ENCODE assay signal across 8 cellular contexts in the genomic region with DNA sequence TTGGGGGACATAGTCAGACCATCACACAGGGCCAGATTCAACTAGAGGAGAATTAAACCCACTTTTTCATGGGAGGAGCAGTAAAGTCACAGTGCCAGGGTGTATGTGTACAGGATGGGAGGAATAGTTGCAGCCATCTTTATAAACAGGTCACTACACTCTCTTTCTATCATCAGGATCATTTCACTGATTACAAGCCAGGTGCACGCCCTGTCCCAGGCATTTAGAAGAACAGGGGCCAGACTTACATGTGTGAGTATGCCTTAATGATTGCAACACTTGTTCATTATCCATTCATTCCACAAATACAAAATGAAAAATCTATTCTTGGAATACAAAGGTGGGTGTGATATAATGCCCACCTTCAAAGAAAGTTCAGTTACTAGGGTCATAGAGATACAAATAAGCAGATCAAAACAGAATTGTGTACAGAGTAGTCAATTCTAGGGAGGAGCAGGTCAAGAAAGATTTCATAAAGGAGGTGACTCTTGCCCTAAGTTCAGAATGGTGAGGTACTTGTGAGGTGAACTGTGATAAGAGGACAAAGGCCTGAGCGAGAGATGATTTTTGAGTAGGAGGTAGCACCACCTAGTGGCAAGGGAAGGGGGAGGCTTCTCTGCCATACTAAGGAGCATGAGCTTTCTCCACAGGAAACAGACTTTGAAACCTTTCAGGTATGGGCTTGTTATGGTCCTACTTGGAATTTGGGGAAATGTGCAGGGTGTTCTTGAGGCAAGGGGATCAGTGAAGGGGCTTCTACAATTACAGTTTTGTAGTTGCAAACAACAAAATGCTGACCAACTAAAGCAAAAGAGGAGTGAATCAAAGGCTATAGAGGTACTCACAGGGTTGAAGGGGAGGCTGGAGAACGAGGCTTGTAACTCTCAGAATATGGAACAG.
DNase-seq lines count a peak whose midpoint lies in the region; TF ChIP-seq lines count a peak whose summit lies in the region.

No MANE protein-coding gene starts in this region.

- H3K9me3 Mint-ChIP-seq in HFFc6 (peaks cover 10% of the 10 kb centered on the region), chondrocyte (ENCODE audit: low read depth) (peaks cover 13% of the 10 kb centered on the region)

- H4K20me1 ChIP-seq in Loucy (ENCODE audit: insufficient read depth, low read length, poor library complexity, severe bottlenecking), result no peaks in the 10 kb centered on the region

- H3K79me2 ChIP-seq in Loucy (ENCODE audit: insufficient read depth, low read length), result no peaks in the 10 kb centered on the region

- no peak overlapping the region for H3K4me3 ChIP-seq in AG10803 (ENCODE audit: low read length)
- no peak overlapping the region for H3K4me3 ChIP-seq in GM12875 (ENCODE audit: low read depth, low read length)
- H3K4me3 ChIP-seq in Loucy (ENCODE audit: low read length, poor library complexity, severe bottlenecking), result no peak overlapping the region
- H3K4me3 ChIP-seq in liver (ENCODE audit: low read depth in 1 of 3, low read length in 3 of 3), result no peak overlapping the region
- no peak overlapping the region for H3K4me3 ChIP-seq in tibial nerve

- TF ChIP-seq EP300 in tibial nerve (IDR thresholded peaks at IDR 0.05), result no peak

- H3K4me1 ChIP-seq in Loucy (ENCODE audit: insufficient read depth, low read length, poor library complexity, severe bottlenecking), result no peaks in the 10 kb centered on the region
- H3K4me1 ChIP-seq in liver (ENCODE audit: control insufficient read depth in 4 of 4, insufficient read depth in 4 of 4, low read length in 3 of 4), result no peaks in the 10 kb centered on the region
- no peaks in the 10 kb centered on the region for H3K4me1 ChIP-seq in tibial nerve

- no peak for TF ChIP-seq POLR2A in tibial nerve (IDR thresholded peaks at IDR 0.05)

- H3K36me3 ChIP-seq in Loucy (ENCODE audit: insufficient read depth, low read length) (no peaks in the 10 kb centered on the region), liver (ENCODE audit: control insufficient read depth in 4 of 4, insufficient read depth in 3 of 4, low read depth in 1 of 4, low read length in 3 of 4) (no peaks in the 10 kb centered on the region), tibial nerve (no peaks in the 10 kb centered on the region)

- H3F3A ChIP-seq in Loucy (ENCODE audit: low read depth), result no peaks in the 10 kb centered on the region

- DNase-seq in AG10803 (ENCODE audit: low read depth) (peak; percentile 49), HFFc6 (peak; percentile 22), SW480 (ENCODE audit: low spot score) (peak; percentile 77), chondrocyte (ENCODE audit: low spot score) (no peak), tibial nerve (ENCODE audit: low spot score in 2 of 2) (no peak)

- H3K9ac ChIP-seq in Loucy (ENCODE audit: low read depth, low read length, poor library complexity, severe bottlenecking) (no peak overlapping the region), liver (ENCODE audit: low read depth in 1 of 2, low read length in 2 of 2) (no peak overlapping the region)

- H3K27ac ChIP-seq in liver (ENCODE audit: low read depth in 1 of 2, low read length in 2 of 2), result no peak overlapping the region
- H3K27ac ChIP-seq in tibial nerve, result no peak overlapping the region

- H3K9me2 ChIP-seq in Loucy (replicated peaks; ENCODE audit: low read depth, low read length), result no peaks in the 10 kb centered on the region

- peak; percentile 96 for TF ChIP-seq CTCF in AG10803 (conservative IDR thresholded peaks at IDR 0.05; ENCODE audit: low read length)
- TF ChIP-seq CTCF in GM12875 (IDR thresholded peaks at IDR 0.05; ENCODE audit: borderline replicate concordance, insufficient read depth, low read depth, low read length), result peak; percentile 85
- TF ChIP-seq CTCF in HFFc6 (IDR thresholded peaks at IDR 0.05), result peak; percentile 89
- peak; percentile 86 for TF ChIP-seq CTCF in Loucy (conservative IDR thresholded peaks at IDR 0.05; ENCODE audit: low read length)
- peak; percentile 86 for TF ChIP-seq CTCF in chondrocyte (IDR thresholded peaks at IDR 0.05)
- TF ChIP-seq CTCF in liver (IDR thresholded peaks at IDR 0.05; ENCODE audit: low read depth, low read length, missing input control), result peak; percentile 88
- peak; percentile 26 to 53 (median 36) for TF ChIP-seq CTCF in tibial nerve (IDR thresholded peaks at IDR 0.05)

- H3K4me3 Mint-ChIP-seq in HFFc6 (no peak overlapping the region), chondrocyte (ENCODE audit: unreplicated experiment) (no peak overlapping the region)

- H3K27ac Mint-ChIP-seq in HFFc6, result no peak overlapping the region
- H3K27ac Mint-ChIP-seq in chondrocyte (ENCODE audit: unreplicated experiment), result no peak overlapping the region

- no peak overlapping the region for H3K4me2 ChIP-seq in Loucy (ENCODE audit: low read depth, low read length, poor library complexity, severe bottlenecking)

- H3K27me3 Mint-ChIP-seq in HFFc6 (ENCODE audit: insufficient read depth), result peaks cover 4% of the 10 kb centered on the region; the same call in 1 of the 2 replicates
- peaks cover 19% of the 10 kb centered on the region for H3K27me3 Mint-ChIP-seq in chondrocyte (ENCODE audit: low read depth)

- peak; percentile 94 to 96 for TF ChIP-seq RAD21 in liver (IDR thresholded peaks at IDR 0.05)

- no peaks in the 10 kb centered on the region for H3K9me3 ChIP-seq in Loucy (ENCODE audit: insufficient read depth, low read depth, low read length)
- H3K9me3 ChIP-seq in liver (ENCODE audit: control insufficient read depth in 4 of 4, low read length in 3 of 4), result no peaks in the 10 kb centered on the region
- peaks cover 0 to 21% (median 0%) of the 10 kb centered on the region in 4 donors for H3K9me3 ChIP-seq in tibial nerve

- 37% methylated on average over 3 of the region's 3 CpGs for WGBS in liver
- WGBS in tibial nerve, 2 donors, result 52 to 53% methylated on average over 3 of the region's 3 CpGs

- H3K36me3 Mint-ChIP-seq in HFFc6 (ENCODE audit: low read depth) (no peaks in the 10 kb centered on the region), chondrocyte (ENCODE audit: low read depth) (no peaks in the 10 kb centered on the region)

- H3K4me1 Mint-ChIP-seq in HFFc6 (ENCODE audit: low read depth), result peaks cover 4% of the 10 kb centered on the region
- no peaks in the 10 kb centered on the region for H3K4me1 Mint-ChIP-seq in chondrocyte (ENCODE audit: low read depth)

- H3K27me3 ChIP-seq in Loucy (ENCODE audit: insufficient read depth, low read length, poor library complexity, severe bottlenecking) (no peaks in the 10 kb centered on the region), liver (ENCODE audit: control insufficient read depth in 4 of 4, insufficient read depth in 4 of 4, low read length in 3 of 4) (no peaks in the 10 kb centered on the region), tibial nerve (no peaks in the 10 kb centered on the region)

- peak overlapping the region; percentile 1; the same call in 1 of the 2 replicates for H2AFZ ChIP-seq in Loucy (ENCODE audit: low read length)

TF ChIP-seq in liver, 16 proteins besides CTCF, POLR2A, EP300 and RAD21:
- peak; percentile 48 to 63 for TF ChIP-seq RXRA (IDR thresholded peaks at IDR 0.05)
- TF ChIP-seq GABPA (IDR thresholded peaks at IDR 0.05 in 1 of 2, conservative IDR thresholded peaks at IDR 0.05 in 1 of 2), result no peak
- TF ChIP-seq HNF4G (IDR thresholded peaks at IDR 0.05), result peak; percentile 59
- peak; percentile 88 to 93 for TF ChIP-seq HNF4A (conservative IDR thresholded peaks at IDR 0.05)
- peak in 1 of 2 donors; percentile 20 for TF ChIP-seq JUND (IDR thresholded peaks at IDR 0.05)

Comparison
In these comparisons a context has a peak if more than half of its experiments do, and no peak if none do; other contexts are left out.
1. DNase-seq: peak in AG10803 (single experiment), HFFc6 (single experiment) and SW480 (single experiment); none in chondrocyte (single experiment) and tibial nerve (0 of 2).
2. CTCF ChIP-seq: peak in every context shown above with its lines; median percentile 96 in AG10803; 89 in HFFc6; 88 in liver; 86 in Loucy; 86 in chondrocyte; 85 in GM12875; 36 in tibial nerve.